Comparison of ENCODE assay signal across 25 cellular contexts in the genomic region with DNA sequence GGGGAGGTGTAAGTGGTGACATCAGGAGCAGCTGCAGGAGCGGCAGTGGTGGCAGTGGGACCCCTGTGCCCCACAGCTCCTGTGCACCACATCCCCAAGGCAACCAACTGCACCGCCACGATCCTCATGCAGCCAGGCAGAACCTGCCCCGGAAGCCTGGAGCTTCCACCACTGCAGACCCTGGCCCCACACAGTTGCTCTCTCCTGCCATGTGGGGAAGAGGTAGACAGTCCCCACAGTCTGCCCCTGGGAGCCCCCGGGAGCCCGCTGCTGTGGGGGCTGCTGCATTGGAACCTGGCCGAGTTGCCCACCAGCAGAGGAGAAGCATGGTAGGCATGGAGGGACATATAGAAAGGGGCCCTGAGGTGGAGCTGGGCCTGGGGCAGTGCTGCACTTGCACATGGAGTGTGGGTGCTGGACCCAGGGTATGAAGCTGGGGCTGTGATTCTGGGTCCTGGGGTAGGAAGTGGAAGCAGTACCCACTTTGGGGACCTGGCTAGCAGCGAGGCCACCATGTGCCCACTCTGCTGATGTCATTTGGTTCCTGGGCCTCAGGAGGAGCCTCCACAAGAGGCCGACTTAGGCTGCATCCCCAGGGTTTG.
DNase-seq lines count a peak whose midpoint lies in the region; ATAC-seq, FAIRE-seq and TF ChIP-seq lines count a peak whose summit lies in the region.
"Had no signal": no experiment of that assay in that cellular context is flagged by ENCODE, and none has a peak within 500 bp of the region (broad histone marks: within the 10 kb centered on the region; RNA-seq: fewer than 3 reads in every experiment).

No MANE protein-coding gene starts in this region.

- intact Hi-C loops in HepG2 (cut with micrococcal nuclease; ENCODE audit: unreplicated experiment) = loop anchor here (1.0 kb wide), 1 partner anchor 22 kb away; no protein-coding TSS in a partner anchor

- 85% methylated on average over 8 of the region's 9 CpGs for WGBS in HepG2 (ENCODE audit: low lambda C conversion rate)
- WGBS in upper lobe of left lung, 2 donors = 89 to 100% methylated on average over 5 to 9 of the region's 9 CpGs

- no peaks in the 10 kb centered on the region; the same call in 1 of the 2 replicates for H4K20me1 ChIP-seq in HepG2 (ENCODE audit: insufficient read depth, low read length)
- H4K20me1 ChIP-seq: BLaER1 treated with 17β-estradiol and CSF1 and Interleukin-3, amounts not matched to agents 10 nM and 100 nM had no signal

- DNase-seq in chondrocyte (ENCODE audit: low spot score) (peak; percentile 83), HepG2 (ENCODE audit: low spot score) (no peak), osteocyte (ENCODE audit: extremely low spot score, unreplicated experiment) (peak; percentile 82), upper lobe of left lung (peak in 1 of 2 donors; percentile 40), AG08395 (ENCODE audit: low spot score) (no peak)
- DNase-seq in activated CD4-positive, alpha-beta T cell treated with anti-CD3 and anti-CD28 coated beads for 1 hour = no peak
- DNase-seq: AML-193; BE2C; CD4-positive, alpha-beta T cell; CD8-positive, alpha-beta memory T cell; DMS 273 treated with DMSO at 0.1 percent for 48 hours; DMS79; EL; GDM1; GM23248; H9 had no signal

- BruUV-seq in HepG2 (replicated peaks; lab: Mats Ljungman, UMichigan) = no TSS peak

- POLR2A ChIA-PET in HepG2 (lab: Yijun Ruan, JAX) = no interaction called here

- H3K4me2 ChIP-seq in HepG2 (ENCODE audit: low read depth, low read length) = no peak overlapping the region
- H3K4me2 ChIP-seq: BLaER1 treated with 17β-estradiol and CSF1 and Interleukin-3, amounts not matched to agents 10 nM and 100 nM had no signal

- no peak for FAIRE-seq in HepG2 (lab: Jason Lieb, UNC)
- FAIRE-seq: D721Med, GM12878, GM18507 had no signal

- no peak overlapping the region for H3K4me3 ChIP-seq in HepG2 (replicated peaks in 1 of 3; ENCODE audit: insufficient read depth in 1 of 3, low read depth in 2 of 3, low read length in 3 of 3)
- H3K4me3 ChIP-seq in upper lobe of left lung = no peak overlapping the region
- H3K4me3 ChIP-seq: BLaER1 treated with 17β-estradiol and CSF1 and Interleukin-3, amounts not matched to agents 10 nM and 100 nM; GM12878; GM23248 had no signal

- H3K36me3 ChIP-seq in HepG2 (replicated peaks in 1 of 2; ENCODE audit: control insufficient read depth in 1 of 2, insufficient read depth in 2 of 2, low read length in 2 of 2) (no peaks in the 10 kb centered on the region), upper lobe of left lung (no peaks in the 10 kb centered on the region)
- H3K36me3 ChIP-seq: BE2C; BLaER1 treated with 17β-estradiol and CSF1 and Interleukin-3, amounts not matched to agents 10 nM and 100 nM had no signal

- H3K27ac ChIP-seq in HepG2 (ENCODE audit: extremely low read length, insufficient read depth, low read length) = no peak overlapping the region
- no peak overlapping the region for H3K27ac ChIP-seq in upper lobe of left lung
- H3K27ac ChIP-seq: 22Rv1; BLaER1 treated with 17β-estradiol and CSF1 and Interleukin-3, amounts not matched to agents 10 nM and 100 nM; GM23248 had no signal

- H3K27me3 ChIP-seq in HepG2 (ENCODE audit: control insufficient read depth in 1 of 2, insufficient read depth in 2 of 2, low read length in 2 of 2) = no peaks in the 10 kb centered on the region
- H3K27me3 ChIP-seq in upper lobe of left lung = no peaks in the 10 kb centered on the region
- H3K27me3 ChIP-seq: BE2C; BLaER1 treated with 17β-estradiol and CSF1 and Interleukin-3, amounts not matched to agents 10 nM and 100 nM had no signal

- H3K27ac Mint-ChIP-seq in chondrocyte (ENCODE audit: unreplicated experiment) (no peak overlapping the region), osteocyte (ENCODE audit: unreplicated experiment) (no peak overlapping the region)
- H3K27ac Mint-ChIP-seq: CD14-positive monocyte; CD4-positive, alpha-beta T cell; CD8-positive, alpha-beta memory T cell; H9 had no signal

- TF ChIP-seq RAD21 in HepG2 (CRISPR knock-in tag; IDR thresholded peaks at IDR 0.05) = no peak

- in situ Hi-C loops in HepG2 (cut with HindIII; ENCODE audit: extremely low pct_ligation_motif_present, low pct_unique_long_range_greater_than_20kb) = no loop called here

- no peaks in the 10 kb centered on the region for H3K79me2 ChIP-seq in HepG2 (ENCODE audit: insufficient read depth, low read length)

- CTCF ChIA-PET in HepG2 (lab: Yijun Ruan, JAX; ENCODE audit: low intra/inter-chr PET ratio, low total read pairs) = no interaction called here

- peaks cover 1% of the 10 kb centered on the region for H3K27me3 Mint-ChIP-seq in chondrocyte (ENCODE audit: low read depth)
- H3K27me3 Mint-ChIP-seq in osteocyte (ENCODE audit: unreplicated experiment) = no peaks in the 10 kb centered on the region
- H3K27me3 Mint-ChIP-seq: CD4-positive, alpha-beta T cell; CD8-positive, alpha-beta memory T cell had no signal

- no peak overlapping the region for H3K9ac ChIP-seq in HepG2 (ENCODE audit: insufficient read depth, low read depth, low read length)
- H3K9ac ChIP-seq: BLaER1 treated with 17β-estradiol and CSF1 and Interleukin-3, amounts not matched to agents 10 nM and 100 nM; GM23248 had no signal

- H3K4me3 Mint-ChIP-seq in chondrocyte (ENCODE audit: unreplicated experiment) = no peak overlapping the region
- no peak overlapping the region for H3K4me3 Mint-ChIP-seq in osteocyte (ENCODE audit: unreplicated experiment)
- H3K4me3 Mint-ChIP-seq: CD14-positive monocyte; CD4-positive, alpha-beta T cell; CD8-positive, alpha-beta memory T cell; H9 had no signal

- no peaks in the 10 kb centered on the region for H3K9me3 ChIP-seq in HepG2 (ENCODE audit: low read length)
- H3K9me3 ChIP-seq in upper lobe of left lung = peaks cover 0 to 5% (median 0%) of the 10 kb centered on the region in 4 donors
- H3K9me3 ChIP-seq: BE2C had no signal

- H3K9me3 Mint-ChIP-seq in chondrocyte (ENCODE audit: low read depth) (no peaks in the 10 kb centered on the region), osteocyte (ENCODE audit: unreplicated experiment) (no peaks in the 10 kb centered on the region)
- H3K9me3 Mint-ChIP-seq: CD4-positive, alpha-beta T cell; H9 had no signal

- H3K36me3 Mint-ChIP-seq in chondrocyte (ENCODE audit: low read depth) (no peaks in the 10 kb centered on the region), osteocyte (ENCODE audit: unreplicated experiment) (no peaks in the 10 kb centered on the region)
- H3K36me3 Mint-ChIP-seq: CD14-positive monocyte; CD8-positive, alpha-beta memory T cell had no signal

- no peak overlapping the region for H2AFZ ChIP-seq in HepG2 (ENCODE audit: low read length)
- H2AFZ ChIP-seq: GM23248 had no signal

- TF ChIP-seq EP300 in HepG2 (IDR thresholded peaks at IDR 0.05; ENCODE audit: low read depth in 2 of 2, low read length in 2 of 2) (no peak), HepG2 (CRISPR knock-in tag; IDR thresholded peaks at IDR 0.05; ENCODE audit: borderline replicate concordance) (no peak), upper lobe of left lung (IDR thresholded peaks at IDR 0.05) (no peak)

- H3K4me1 ChIP-seq in HepG2 (ENCODE audit: insufficient read depth, low read length) (no peaks in the 10 kb centered on the region), upper lobe of left lung (no peaks in the 10 kb centered on the region)
- H3K4me1 ChIP-seq: BE2C; BLaER1 treated with 17β-estradiol and CSF1 and Interleukin-3, amounts not matched to agents 10 nM and 100 nM had no signal

- TF ChIP-seq CTCF in chondrocyte (IDR thresholded peaks at IDR 0.05) (no peak), HepG2 (CRISPR knock-in tag; IDR thresholded peaks at IDR 0.05) (no peak), osteocyte (IDR thresholded peaks at IDR 0.05) (no peak), upper lobe of left lung (IDR thresholded peaks at IDR 0.05) (no peak)

- no peaks in the 10 kb centered on the region for H3K4me1 Mint-ChIP-seq in chondrocyte (ENCODE audit: low read depth)
- no peaks in the 10 kb centered on the region for H3K4me1 Mint-ChIP-seq in osteocyte (ENCODE audit: unreplicated experiment)
- H3K4me1 Mint-ChIP-seq: CD14-positive monocyte; CD8-positive, alpha-beta memory T cell; H9 had no signal

- ATAC-seq in HepG2 (peak; percentile 62), upper lobe of left lung (ENCODE audit: low FRiP score in 2 of 2) (peak; percentile 30 to 39), GM18519 (IDR thresholded peaks at IDR 0.05; ENCODE audit: low FRiP score, unreplicated experiment) (no peak), HG03097 (IDR thresholded peaks at IDR 0.05; ENCODE audit: low FRiP score, unreplicated experiment) (no peak)
- ATAC-seq: GM12878, HCT116 had no signal

- TF ChIP-seq POLR2A in HepG2 (IDR thresholded peaks at IDR 0.05; ENCODE audit: insufficient read depth in 1 of 2, low read depth in 2 of 2, low read length in 2 of 2) (no peak), upper lobe of left lung (IDR thresholded peaks at IDR 0.05) (no peak)

TF ChIP-seq in HepG2, 621 proteins besides CTCF, POLR2A, EP300 and RAD21:
- TF ChIP-seq, protein P1, sequence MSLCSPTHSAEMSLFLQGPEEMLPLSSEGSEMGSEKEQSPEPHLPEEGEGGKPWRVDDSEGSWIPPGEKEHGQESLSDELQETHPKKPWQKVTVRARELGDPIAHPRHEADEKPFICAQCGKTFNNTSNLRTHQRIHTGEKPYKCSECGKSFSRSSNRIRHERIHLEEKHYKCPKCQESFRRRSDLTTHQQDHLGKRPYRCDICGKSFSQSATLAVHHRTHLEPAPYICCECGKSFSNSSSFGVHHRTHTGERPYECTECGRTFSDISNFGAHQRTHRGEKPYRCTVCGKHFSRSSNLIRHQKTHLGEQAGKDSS (CRISPR knock-in tag; IDR thresholded peaks at IDR 0.05; ENCODE audit: borderline replicate concordance, low read depth) = no peak
TF ChIP-seq in HepG2: peak in this region for 0.

Comparison
In these comparisons a context has a peak if more than half of its experiments do, and no peak if none do; other contexts are left out.
1. DNase-seq: peak in chondrocyte (single experiment) and osteocyte (single experiment); none in HepG2 (single experiment), AG08395 (single experiment) and activated CD4-positive, alpha-beta T cell treated with anti-CD3 and anti-CD28 coated beads for 1 hour (single experiment).
2. ATAC-seq: peak in HepG2 (single experiment) and upper lobe of left lung (2 of 2); none in GM18519 (single experiment) and HG03097 (single experiment).